In genomic region chr4:147846318-147847135, GRCh38 we compare ENCODE assay signal across 12 cellular contexts.
DNase-seq lines count a peak whose midpoint lies in the region; ATAC-seq and TF ChIP-seq lines count a peak whose summit lies in the region.
"Had no signal": no experiment of that assay in that cellular context is flagged by ENCODE, and none has a peak within 500 bp of the region (broad histone marks: within the 10 kb centered on the region; RNA-seq: fewer than 3 reads in every experiment).

No MANE protein-coding gene starts in this region.

- peak; percentile 64 for ATAC-seq in GM21390 (IDR thresholded peaks at IDR 0.05; ENCODE audit: unreplicated experiment)
- peak; percentile 59 for ATAC-seq in HG03175 (IDR thresholded peaks at IDR 0.05; ENCODE audit: unreplicated experiment)
- ATAC-seq: A549, left colon had no signal

- no peak overlapping the region for H3K4me3 Mint-ChIP-seq in progenitor cell of endocrine pancreas (ENCODE audit: low read depth)

- no peaks in the 10 kb centered on the region for H3K4me1 Mint-ChIP-seq in progenitor cell of endocrine pancreas (ENCODE audit: low read depth)

- H3K27me3 Mint-ChIP-seq in progenitor cell of endocrine pancreas: no peaks in the 10 kb centered on the region

- H3K9me3 Mint-ChIP-seq in progenitor cell of endocrine pancreas (ENCODE audit: low read depth): no peaks in the 10 kb centered on the region

- H3K36me3 Mint-ChIP-seq in progenitor cell of endocrine pancreas (ENCODE audit: insufficient read depth): peaks cover 2% of the 10 kb centered on the region

- no peak for TF ChIP-seq CTCF in progenitor cell of endocrine pancreas (IDR thresholded peaks at IDR 0.05; ENCODE audit: unreplicated experiment)

- H3K27ac Mint-ChIP-seq in progenitor cell of endocrine pancreas: no peak overlapping the region

- peak; percentile 70 for DNase-seq in NCI-H2171 treated with DMSO at 0.1 percent for 48 hours (lab: John Stamatoyannopoulos, UW)
- DNase-seq in NCI-H2171 (lab: John Stamatoyannopoulos, UW): no peak
- peak; percentile 82 for DNase-seq in foreskin melanocyte
- DNase-seq in progenitor cell of endocrine pancreas (ENCODE audit: low spot score, unreplicated experiment): no peak
- DNase-seq in SIG-M5 (lab: John Stamatoyannopoulos, UW): no peak
- DNase-seq in NAMALWA (ENCODE audit: low spot score): no peak
- DNase-seq: left colon, NCI-H345, uterus had no signal

Comparison
In these comparisons a context has a peak if more than half of its experiments do, and no peak if none do; other contexts are left out.
1. DNase-seq: peak in NCI-H2171 treated with DMSO at 0.1 percent for 48 hours (single experiment) and foreskin melanocyte (single experiment); none in NCI-H2171 (single experiment), progenitor cell of endocrine pancreas (single experiment), SIG-M5 (single experiment) and NAMALWA (single experiment).